ENCODE assay signal across 18 cellular contexts in genomic region chr1:177811461-177811860, GRCh38.
"Had no signal": no experiment of that assay in that cellular context is flagged by ENCODE, and none has a peak within 500 bp of the region (broad histone marks: within the 10 kb centered on the region; RNA-seq: fewer than 3 reads in every experiment).

No MANE protein-coding gene starts in this region.

- DNase-seq: cortex of kidney; effector memory CD8-positive, alpha-beta T cell; foreskin fibroblast; gastrocnemius medialis; left ventricle myocardium superior; lower lobe of right lung; naive B cell; stimulated activated CD4-positive, alpha-beta T cell treated with anti-CD3 and anti-CD28 coated beads, Interleukin-2, amount 100 ng/mL, for 24 hours; stimulated activated CD4-positive, alpha-beta T cell treated with anti-CD3 and anti-CD28 coated beads, Interleukin-4, amount 100 ng/mL, for 24 hours; stimulated activated naive CD4-positive, alpha-beta T cell treated with Interleukin-2 at 50 U/mL for 16 hours; stomach; thyroid gland; trophoblast cell had no signal

- ATAC-seq: effector memory CD8-positive, alpha-beta T cell; gastrocnemius medialis; left ventricle myocardium superior; natural killer cell treated with Interleukin-12 subunit alpha and Interleukin-12 subunit beta and Interleukin-15 and Interleukin-18, amount 100 ng/mL, for 72 hours; sciatic nerve; stimulated activated effector memory CD8-positive, alpha-beta T cell treated with anti-CD3 and anti-CD28 coated beads, Interleukin-12 subunit alpha, Interleukin-12 subunit beta, amount 100 ng/mL, for 72 hours had no signal

- H3K4me3 ChIP-seq: gastrocnemius medialis, lower lobe of right lung, neural progenitor cell, stomach, thyroid gland had no signal

- H3K4me1 Mint-ChIP-seq: naive B cell; stimulated activated effector memory CD8-positive, alpha-beta T cell treated with anti-CD3 and anti-CD28 coated beads, Interleukin-12 subunit alpha, Interleukin-12 subunit beta, amount 100 ng/mL, for 72 hours had no signal

- H3K36me3 Mint-ChIP-seq: natural killer cell treated with Interleukin-12 subunit alpha and Interleukin-12 subunit beta and Interleukin-15 and Interleukin-18, amount 100 ng/mL, for 72 hours; neural progenitor cell; stimulated activated effector memory CD8-positive, alpha-beta T cell treated with anti-CD3 and anti-CD28 coated beads, Interleukin-12 subunit alpha, Interleukin-12 subunit beta, amount 100 ng/mL, for 72 hours had no signal

- H3K27ac Mint-ChIP-seq: effector memory CD8-positive, alpha-beta T cell; naive B cell; natural killer cell treated with Interleukin-12 subunit alpha and Interleukin-12 subunit beta and Interleukin-15 and Interleukin-18, amount 100 ng/mL, for 72 hours; progenitor cell of endocrine pancreas; stimulated activated effector memory CD8-positive, alpha-beta T cell treated with anti-CD3 and anti-CD28 coated beads, Interleukin-12 subunit alpha, Interleukin-12 subunit beta, amount 100 ng/mL, for 72 hours had no signal

- H3K27me3 Mint-ChIP-seq: effector memory CD8-positive, alpha-beta T cell; natural killer cell treated with Interleukin-12 subunit alpha and Interleukin-12 subunit beta and Interleukin-15 and Interleukin-18, amount 100 ng/mL, for 72 hours; progenitor cell of endocrine pancreas had no signal

- H3K4me3 Mint-ChIP-seq: effector memory CD8-positive, alpha-beta T cell; naive B cell; natural killer cell treated with Interleukin-12 subunit alpha and Interleukin-12 subunit beta and Interleukin-15 and Interleukin-18, amount 100 ng/mL, for 72 hours; neural progenitor cell; stimulated activated effector memory CD8-positive, alpha-beta T cell treated with anti-CD3 and anti-CD28 coated beads, Interleukin-12 subunit alpha, Interleukin-12 subunit beta, amount 100 ng/mL, for 72 hours had no signal
